ENCODE assay signal across 1 cellular context in the genomic region with DNA sequence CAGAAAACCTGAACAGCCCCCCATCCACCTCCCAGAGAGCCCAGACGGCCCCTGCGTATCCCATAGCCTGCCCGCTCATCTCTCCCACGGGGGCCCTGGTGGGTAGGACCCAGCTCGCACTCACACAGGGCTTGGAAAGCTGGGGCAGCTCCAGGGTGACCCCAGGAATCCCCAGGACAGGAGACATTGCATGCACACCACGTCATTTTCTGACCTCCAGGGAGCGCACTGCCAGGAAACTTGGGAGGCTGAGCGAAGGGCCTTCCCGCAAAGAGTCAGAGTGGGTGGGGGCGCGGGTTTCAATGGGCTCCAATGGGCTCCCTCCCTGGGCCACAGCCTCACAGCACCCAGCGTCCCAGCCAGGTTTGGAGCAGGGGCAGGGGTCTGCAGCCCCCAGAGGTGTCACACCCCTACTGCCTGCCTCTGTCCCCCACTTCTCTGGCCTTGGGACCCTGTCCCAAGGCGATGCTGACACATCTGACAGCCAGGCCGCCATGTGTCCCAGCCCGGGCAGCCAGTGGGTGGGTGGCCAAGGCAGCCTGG.
TF ChIP-seq lines count a peak whose summit lies in the region.

No MANE protein-coding gene starts in this region.

TF ChIP-seq in HepG2, 621 proteins besides CTCF, POLR2A, EP300 and RAD21 (continues in another document):
- TF ChIP-seq ATF1 (CRISPR knock-in tag; IDR thresholded peaks at IDR 0.05) (no peak), KMT2A (CRISPR knock-in tag; IDR thresholded peaks at IDR 0.05) (0 out of 2 replicates have a peak, but pooled peaks have one; percentile 17), DNMT3B (CRISPR knock-in tag; conservative IDR thresholded peaks at IDR 0.05) (no peak), HNRNPL (IDR thresholded peaks at IDR 0.05; ENCODE audit: low read depth, low read length) (no peak), ZNF3 (CRISPR knock-in tag; IDR thresholded peaks at IDR 0.05) (no peak), KLF12 (CRISPR knock-in tag; IDR thresholded peaks at IDR 0.05; ENCODE audit: borderline replicate concordance) (no peak), ZNF501 (CRISPR knock-in tag; IDR thresholded peaks at IDR 0.05) (0 out of 2 replicates have a peak, but pooled peaks have one; percentile 4), RBFOX2 (IDR thresholded peaks at IDR 0.05; ENCODE audit: low read depth, low read length) (peak; percentile 38; the same call in 1 of the 2 replicates), NRL (CRISPR knock-in tag; IDR thresholded peaks at IDR 0.05; ENCODE audit: borderline replicate concordance) (0 out of 2 replicates have a peak, but pooled peaks have one; percentile 20), ZNF83 (CRISPR knock-in tag; IDR thresholded peaks at IDR 0.05; ENCODE audit: borderline replicate concordance) (no peak), SRSF1 (optimal IDR thresholded peaks at IDR 0.05; ENCODE audit: low read depth, low read length) (peak; percentile 42), ZNF672 (CRISPR knock-in tag; IDR thresholded peaks at IDR 0.05) (0 out of 2 replicates have a peak, but pooled peaks have one; percentile 37), NONO (IDR thresholded peaks at IDR 0.05) (no peak), NONO (CRISPR knock-in tag; conservative IDR thresholded peaks at IDR 0.05) (0 out of 2 replicates have a peak, but pooled peaks have one; percentile 11), ZNF274 (CRISPR knock-in tag; IDR thresholded peaks at IDR 0.05) (peak; percentile 64; the same call in 1 of the 2 replicates), NAIF1 (CRISPR knock-in tag; IDR thresholded peaks at IDR 0.05; ENCODE audit: borderline replicate concordance) (no peak), ESRRA (CRISPR knock-in tag; IDR thresholded peaks at IDR 0.05; ENCODE audit: low read depth) (no peak), SNAPC2 (CRISPR knock-in tag; IDR thresholded peaks at IDR 0.05) (no peak), HMG20B (CRISPR knock-in tag; conservative IDR thresholded peaks at IDR 0.05) (no peak), MTF2 (CRISPR knock-in tag; IDR thresholded peaks at IDR 0.05; ENCODE audit: borderline replicate concordance) (no peak), SMARCE1 (IDR thresholded peaks at IDR 0.05; ENCODE audit: borderline replicate concordance) (no peak), MXD4 (CRISPR knock-in tag; IDR thresholded peaks at IDR 0.05) (0 out of 2 replicates have a peak, but pooled peaks have one; percentile 8), KLF11 (CRISPR knock-in tag; IDR thresholded peaks at IDR 0.05) (0 out of 2 replicates have a peak, but pooled peaks have one; percentile 31), RBAK (CRISPR knock-in tag; IDR thresholded peaks at IDR 0.05) (no peak), PAF1 (CRISPR knock-in tag; IDR thresholded peaks at IDR 0.05) (no peak), ZNF337 (CRISPR knock-in tag; IDR thresholded peaks at IDR 0.05; ENCODE audit: borderline replicate concordance, low read depth) (0 out of 2 replicates have a peak, but pooled peaks have one; percentile 6), SAP130 (CRISPR knock-in tag; IDR thresholded peaks at IDR 0.05; ENCODE audit: low read depth) (peak; percentile 27)
- TF ChIP-seq, protein P1, sequence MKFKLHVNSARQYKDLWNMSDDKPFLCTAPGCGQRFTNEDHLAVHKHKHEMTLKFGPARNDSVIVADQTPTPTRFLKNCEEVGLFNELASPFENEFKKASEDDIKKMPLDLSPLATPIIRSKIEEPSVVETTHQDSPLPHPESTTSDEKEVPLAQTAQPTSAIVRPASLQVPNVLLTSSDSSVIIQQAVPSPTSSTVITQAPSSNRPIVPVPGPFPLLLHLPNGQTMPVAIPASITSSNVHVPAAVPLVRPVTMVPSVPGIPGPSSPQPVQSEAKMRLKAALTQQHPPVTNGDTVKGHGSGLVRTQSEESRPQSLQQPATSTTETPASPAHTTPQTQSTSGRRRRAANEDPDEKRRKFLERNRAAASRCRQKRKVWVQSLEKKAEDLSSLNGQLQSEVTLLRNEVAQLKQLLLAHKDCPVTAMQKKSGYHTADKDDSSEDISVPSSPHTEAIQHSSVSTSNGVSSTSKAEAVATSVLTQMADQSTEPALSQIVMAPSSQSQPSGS (CRISPR knock-in tag; IDR thresholded peaks at IDR 0.05): 0 out of 2 replicates have a peak, but pooled peaks have one; percentile 21
- TF ChIP-seq, protein P2, sequence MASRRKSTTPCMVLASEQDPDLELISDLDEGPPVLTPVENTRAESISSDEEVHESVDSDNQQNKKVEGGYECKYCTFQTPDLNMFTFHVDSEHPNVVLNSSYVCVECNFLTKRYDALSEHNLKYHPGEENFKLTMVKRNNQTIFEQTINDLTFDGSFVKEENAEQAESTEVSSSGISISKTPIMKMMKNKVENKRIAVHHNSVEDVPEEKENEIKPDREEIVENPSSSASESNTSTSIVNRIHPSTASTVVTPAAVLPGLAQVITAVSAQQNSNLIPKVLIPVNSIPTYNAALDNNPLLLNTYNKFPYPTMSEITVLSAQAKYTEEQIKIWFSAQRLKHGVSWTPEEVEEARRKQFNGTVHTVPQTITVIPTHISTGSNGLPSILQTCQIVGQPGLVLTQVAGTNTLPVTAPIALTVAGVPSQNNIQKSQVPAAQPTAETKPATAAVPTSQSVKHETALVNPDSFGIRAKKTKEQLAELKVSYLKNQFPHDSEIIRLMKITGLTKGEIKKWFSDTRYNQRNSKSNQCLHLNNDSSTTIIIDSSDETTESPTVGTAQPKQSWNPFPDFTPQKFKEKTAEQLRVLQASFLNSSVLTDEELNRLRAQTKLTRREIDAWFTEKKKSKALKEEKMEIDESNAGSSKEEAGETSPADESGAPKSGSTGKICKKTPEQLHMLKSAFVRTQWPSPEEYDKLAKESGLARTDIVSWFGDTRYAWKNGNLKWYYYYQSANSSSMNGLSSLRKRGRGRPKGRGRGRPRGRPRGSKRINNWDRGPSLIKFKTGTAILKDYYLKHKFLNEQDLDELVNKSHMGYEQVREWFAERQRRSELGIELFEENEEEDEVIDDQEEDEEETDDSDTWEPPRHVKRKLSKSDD (CRISPR knock-in tag; IDR thresholded peaks at IDR 0.05; ENCODE audit: low read depth): 0 out of 2 replicates have a peak, but pooled peaks have one; percentile 13
- TF ChIP-seq, protein P3, sequence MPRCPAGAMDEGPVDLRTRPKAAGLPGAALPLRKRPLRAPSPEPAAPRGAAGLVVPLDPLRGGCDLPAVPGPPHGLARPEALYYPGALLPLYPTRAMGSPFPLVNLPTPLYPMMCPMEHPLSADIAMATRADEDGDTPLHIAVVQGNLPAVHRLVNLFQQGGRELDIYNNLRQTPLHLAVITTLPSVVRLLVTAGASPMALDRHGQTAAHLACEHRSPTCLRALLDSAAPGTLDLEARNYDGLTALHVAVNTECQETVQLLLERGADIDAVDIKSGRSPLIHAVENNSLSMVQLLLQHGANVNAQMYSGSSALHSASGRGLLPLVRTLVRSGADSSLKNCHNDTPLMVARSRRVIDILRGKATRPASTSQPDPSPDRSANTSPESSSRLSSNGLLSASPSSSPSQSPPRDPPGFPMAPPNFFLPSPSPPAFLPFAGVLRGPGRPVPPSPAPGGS (CRISPR knock-in tag; IDR thresholded peaks at IDR 0.05): peak; percentile 31; the same call in 1 of the 2 replicates
- TF ChIP-seq, protein P4, sequence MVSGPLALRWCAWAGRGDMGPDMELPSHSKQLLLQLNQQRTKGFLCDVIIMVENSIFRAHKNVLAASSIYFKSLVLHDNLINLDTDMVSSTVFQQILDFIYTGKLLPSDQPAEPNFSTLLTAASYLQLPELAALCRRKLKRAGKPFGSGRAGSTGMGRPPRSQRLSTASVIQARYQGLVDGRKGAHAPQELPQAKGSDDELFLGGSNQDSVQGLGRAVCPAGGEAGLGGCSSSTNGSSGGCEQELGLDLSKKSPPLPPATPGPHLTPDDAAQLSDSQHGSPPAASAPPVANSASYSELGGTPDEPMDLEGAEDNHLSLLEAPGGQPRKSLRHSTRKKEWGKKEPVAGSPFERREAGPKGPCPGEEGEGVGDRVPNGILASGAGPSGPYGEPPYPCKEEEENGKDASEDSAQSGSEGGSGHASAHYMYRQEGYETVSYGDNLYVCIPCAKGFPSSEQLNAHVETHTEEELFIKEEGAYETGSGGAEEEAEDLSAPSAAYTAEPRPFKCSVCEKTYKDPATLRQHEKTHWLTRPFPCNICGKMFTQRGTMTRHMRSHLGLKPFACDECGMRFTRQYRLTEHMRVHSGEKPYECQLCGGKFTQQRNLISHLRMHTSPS (CRISPR knock-in tag; IDR thresholded peaks at IDR 0.05; ENCODE audit: low read depth): no peak
- TF ChIP-seq, protein P5, sequence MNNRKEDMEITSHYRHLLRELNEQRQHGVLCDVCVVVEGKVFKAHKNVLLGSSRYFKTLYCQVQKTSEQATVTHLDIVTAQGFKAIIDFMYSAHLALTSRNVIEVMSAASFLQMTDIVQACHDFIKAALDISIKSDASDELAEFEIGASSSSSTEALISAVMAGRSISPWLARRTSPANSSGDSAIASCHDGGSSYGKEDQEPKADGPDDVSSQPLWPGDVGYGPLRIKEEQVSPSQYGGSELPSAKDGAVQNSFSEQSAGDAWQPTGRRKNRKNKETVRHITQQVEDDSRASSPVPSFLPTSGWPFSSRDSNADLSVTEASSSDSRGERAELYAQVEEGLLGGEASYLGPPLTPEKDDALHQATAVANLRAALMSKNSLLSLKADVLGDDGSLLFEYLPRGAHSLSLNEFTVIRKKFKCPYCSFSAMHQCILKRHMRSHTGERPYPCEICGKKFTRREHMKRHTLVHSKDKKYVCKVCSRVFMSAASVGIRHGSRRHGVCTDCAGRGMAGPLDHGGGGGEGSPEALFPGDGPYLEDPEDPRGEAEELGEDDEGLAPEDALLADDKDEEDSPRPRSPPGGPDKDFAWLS (CRISPR knock-in tag; IDR thresholded peaks at IDR 0.05; ENCODE audit: borderline replicate concordance): no peak
- TF ChIP-seq, protein P6, sequence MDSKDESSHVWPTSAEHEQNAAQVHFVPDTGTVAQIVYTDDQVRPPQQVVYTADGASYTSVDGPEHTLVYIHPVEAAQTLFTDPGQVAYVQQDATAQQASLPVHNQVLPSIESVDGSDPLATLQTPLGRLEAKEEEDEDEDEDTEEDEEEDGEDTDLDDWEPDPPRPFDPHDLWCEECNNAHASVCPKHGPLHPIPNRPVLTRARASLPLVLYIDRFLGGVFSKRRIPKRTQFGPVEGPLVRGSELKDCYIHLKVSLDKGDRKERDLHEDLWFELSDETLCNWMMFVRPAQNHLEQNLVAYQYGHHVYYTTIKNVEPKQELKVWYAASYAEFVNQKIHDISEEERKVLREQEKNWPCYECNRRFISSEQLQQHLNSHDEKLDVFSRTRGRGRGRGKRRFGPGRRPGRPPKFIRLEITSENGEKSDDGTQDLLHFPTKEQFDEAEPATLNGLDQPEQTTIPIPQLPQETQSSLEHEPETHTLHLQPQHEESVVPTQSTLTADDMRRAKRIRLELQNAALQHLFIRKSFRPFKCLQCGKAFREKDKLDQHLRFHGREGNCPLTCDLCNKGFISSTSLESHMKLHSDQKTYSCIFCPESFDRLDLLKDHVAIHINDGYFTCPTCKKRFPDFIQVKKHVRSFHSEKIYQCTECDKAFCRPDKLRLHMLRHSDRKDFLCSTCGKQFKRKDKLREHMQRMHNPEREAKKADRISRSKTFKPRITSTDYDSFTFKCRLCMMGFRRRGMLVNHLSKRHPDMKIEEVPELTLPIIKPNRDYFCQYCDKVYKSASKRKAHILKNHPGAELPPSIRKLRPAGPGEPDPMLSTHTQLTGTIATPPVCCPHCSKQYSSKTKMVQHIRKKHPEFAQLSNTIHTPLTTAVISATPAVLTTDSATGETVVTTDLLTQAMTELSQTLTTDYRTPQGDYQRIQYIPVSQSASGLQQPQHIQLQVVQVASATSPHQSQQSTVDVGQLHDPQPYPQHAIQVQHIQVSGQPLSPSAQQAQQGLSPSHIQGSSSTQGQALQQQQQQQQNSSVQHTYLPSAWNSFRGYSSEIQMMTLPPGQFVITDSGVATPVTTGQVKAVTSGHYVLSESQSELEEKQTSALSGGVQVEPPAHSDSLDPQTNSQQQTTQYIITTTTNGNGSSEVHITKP (CRISPR knock-in tag; IDR thresholded peaks at IDR 0.05; ENCODE audit: low read depth): 0 out of 2 replicates have a peak, but pooled peaks have one; percentile 8
- TF ChIP-seq, protein P7, sequence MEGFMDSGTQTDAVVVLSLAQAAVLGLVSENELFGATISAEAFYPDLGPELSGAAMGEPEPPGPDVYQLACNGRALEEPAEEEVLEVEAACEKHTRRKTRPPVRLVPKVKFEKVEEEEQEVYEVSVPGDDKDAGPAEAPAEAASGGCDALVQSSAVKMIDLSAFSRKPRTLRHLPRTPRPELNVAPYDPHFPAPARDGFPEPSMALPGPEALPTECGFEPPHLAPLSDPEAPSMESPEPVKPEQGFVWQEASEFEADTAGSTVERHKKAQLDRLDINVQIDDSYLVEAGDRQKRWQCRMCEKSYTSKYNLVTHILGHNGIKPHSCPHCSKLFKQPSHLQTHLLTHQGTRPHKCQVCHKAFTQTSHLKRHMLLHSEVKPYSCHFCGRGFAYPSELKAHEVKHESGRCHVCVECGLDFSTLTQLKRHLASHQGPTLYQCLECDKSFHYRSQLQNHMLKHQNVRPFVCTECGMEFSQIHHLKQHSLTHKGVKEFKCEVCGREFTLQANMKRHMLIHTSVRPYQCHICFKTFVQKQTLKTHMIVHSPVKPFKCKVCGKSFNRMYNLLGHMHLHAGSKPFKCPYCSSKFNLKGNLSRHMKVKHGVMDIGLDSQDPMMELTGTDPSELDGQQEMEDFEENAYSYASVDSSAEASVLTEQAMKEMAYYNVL (CRISPR knock-in tag; IDR thresholded peaks at IDR 0.05; ENCODE audit: borderline replicate concordance): no peak
- TF ChIP-seq, protein P8, sequence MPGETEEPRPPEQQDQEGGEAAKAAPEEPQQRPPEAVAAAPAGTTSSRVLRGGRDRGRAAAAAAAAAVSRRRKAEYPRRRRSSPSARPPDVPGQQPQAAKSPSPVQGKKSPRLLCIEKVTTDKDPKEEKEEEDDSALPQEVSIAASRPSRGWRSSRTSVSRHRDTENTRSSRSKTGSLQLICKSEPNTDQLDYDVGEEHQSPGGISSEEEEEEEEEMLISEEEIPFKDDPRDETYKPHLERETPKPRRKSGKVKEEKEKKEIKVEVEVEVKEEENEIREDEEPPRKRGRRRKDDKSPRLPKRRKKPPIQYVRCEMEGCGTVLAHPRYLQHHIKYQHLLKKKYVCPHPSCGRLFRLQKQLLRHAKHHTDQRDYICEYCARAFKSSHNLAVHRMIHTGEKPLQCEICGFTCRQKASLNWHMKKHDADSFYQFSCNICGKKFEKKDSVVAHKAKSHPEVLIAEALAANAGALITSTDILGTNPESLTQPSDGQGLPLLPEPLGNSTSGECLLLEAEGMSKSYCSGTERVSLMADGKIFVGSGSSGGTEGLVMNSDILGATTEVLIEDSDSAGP (CRISPR knock-in tag; IDR thresholded peaks at IDR 0.05; ENCODE audit: borderline replicate concordance): peak; percentile 43; the same call in 1 of the 2 replicates
- TF ChIP-seq, protein P9, sequence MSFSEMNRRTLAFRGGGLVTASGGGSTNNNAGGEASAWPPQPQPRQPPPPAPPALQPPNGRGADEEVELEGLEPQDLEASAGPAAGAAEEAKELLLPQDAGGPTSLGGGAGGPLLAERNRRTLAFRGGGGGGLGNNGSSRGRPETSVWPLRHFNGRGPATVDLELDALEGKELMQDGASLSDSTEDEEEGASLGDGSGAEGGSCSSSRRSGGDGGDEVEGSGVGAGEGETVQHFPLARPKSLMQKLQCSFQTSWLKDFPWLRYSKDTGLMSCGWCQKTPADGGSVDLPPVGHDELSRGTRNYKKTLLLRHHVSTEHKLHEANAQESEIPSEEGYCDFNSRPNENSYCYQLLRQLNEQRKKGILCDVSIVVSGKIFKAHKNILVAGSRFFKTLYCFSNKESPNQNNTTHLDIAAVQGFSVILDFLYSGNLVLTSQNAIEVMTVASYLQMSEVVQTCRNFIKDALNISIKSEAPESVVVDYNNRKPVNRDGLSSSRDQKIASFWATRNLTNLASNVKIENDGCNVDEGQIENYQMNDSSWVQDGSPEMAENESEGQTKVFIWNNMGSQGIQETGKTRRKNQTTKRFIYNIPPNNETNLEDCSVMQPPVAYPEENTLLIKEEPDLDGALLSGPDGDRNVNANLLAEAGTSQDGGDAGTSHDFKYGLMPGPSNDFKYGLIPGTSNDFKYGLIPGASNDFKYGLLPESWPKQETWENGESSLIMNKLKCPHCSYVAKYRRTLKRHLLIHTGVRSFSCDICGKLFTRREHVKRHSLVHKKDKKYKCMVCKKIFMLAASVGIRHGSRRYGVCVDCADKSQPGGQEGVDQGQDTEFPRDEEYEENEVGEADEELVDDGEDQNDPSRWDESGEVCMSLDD (CRISPR knock-in tag; IDR thresholded peaks at IDR 0.05; ENCODE audit: borderline replicate concordance): peak; percentile 33; the same call in 1 of the 2 replicates
